In genomic region chr17:78214016-78214705, GRCh38 we compare ENCODE assay signal across 1 cellular context.
TF ChIP-seq lines count a peak whose summit lies in the region.

Gene BIRC5, plus strand, starts transcription at chr17:78214253. Its CDS starts 64 bp downstream, at chr17:78214317.

TF ChIP-seq in HepG2, 621 proteins besides CTCF, POLR2A, EP300 and RAD21 (continued from another document and continues in another):
- TF ChIP-seq DBP (CRISPR knock-in tag; IDR thresholded peaks at IDR 0.05; ENCODE audit: not compliant biosample characterization) (peak; percentile 55), ZFX (CRISPR knock-in tag; IDR thresholded peaks at IDR 0.05; ENCODE audit: low read depth) (peak; percentile 95), ZUFSP (CRISPR knock-in tag; IDR thresholded peaks at IDR 0.05; ENCODE audit: borderline replicate concordance) (no peak), NONO (IDR thresholded peaks at IDR 0.05) (no peak), NONO (CRISPR knock-in tag; conservative IDR thresholded peaks at IDR 0.05) (peak; percentile 90; the same call in 1 of the 2 replicates), ZBTB40 (IDR thresholded peaks at IDR 0.05) (no peak), ZBTB40 (CRISPR knock-in tag; IDR thresholded peaks at IDR 0.05) (peak; percentile 89), GMEB2 (CRISPR knock-in tag; IDR thresholded peaks at IDR 0.05; ENCODE audit: low read depth) (peak; percentile 87), ZNF460 (CRISPR knock-in tag; IDR thresholded peaks at IDR 0.05; ENCODE audit: borderline replicate concordance) (no peak; the same call in 1 of the 2 replicates), ZBTB10 (CRISPR knock-in tag; IDR thresholded peaks at IDR 0.05; ENCODE audit: borderline replicate concordance) (peak; percentile 27; the same call in 1 of the 2 replicates), MEF2D (CRISPR knock-in tag; IDR thresholded peaks at IDR 0.05) (peak; percentile 37; the same call in 1 of the 2 replicates), BATF2 (CRISPR knock-in tag; IDR thresholded peaks at IDR 0.05) (peak; percentile 94), NKX3-1 (CRISPR knock-in tag; IDR thresholded peaks at IDR 0.05) (no peak), NFATC3 (CRISPR knock-in tag; IDR thresholded peaks at IDR 0.05) (peak; percentile 81; the same call in 1 of the 2 replicates), CREM (IDR thresholded peaks at IDR 0.05) (peak; percentile 75; the same call in 1 of the 2 replicates), CREM (CRISPR knock-in tag; IDR thresholded peaks at IDR 0.05) (no peak), POGK (CRISPR knock-in tag; conservative IDR thresholded peaks at IDR 0.05) (peak; percentile 97), PBX3 (CRISPR knock-in tag; IDR thresholded peaks at IDR 0.05; ENCODE audit: borderline replicate concordance) (no peak), ZSCAN12 (CRISPR knock-in tag; IDR thresholded peaks at IDR 0.05) (0 out of 2 replicates have a peak, but pooled peaks have one; percentile 60), ISL2 (CRISPR knock-in tag; IDR thresholded peaks at IDR 0.05) (peak; percentile 89), IKZF4 (CRISPR knock-in tag; IDR thresholded peaks at IDR 0.05; ENCODE audit: borderline replicate concordance, low read depth, not compliant biosample characterization) (peak; percentile 91), ZNF720 (CRISPR knock-in tag; IDR thresholded peaks at IDR 0.05) (no peak), MAFF (IDR thresholded peaks at IDR 0.05; ENCODE audit: low read depth, low read length) (no peak), ZNF34 (CRISPR knock-in tag; IDR thresholded peaks at IDR 0.05; ENCODE audit: borderline replicate concordance) (0 out of 2 replicates have a peak, but pooled peaks have one; percentile 92), ZNF570 (CRISPR knock-in tag; IDR thresholded peaks at IDR 0.05; ENCODE audit: borderline replicate concordance) (peak; percentile 47; the same call in 1 of the 2 replicates), SP2 (CRISPR knock-in tag; IDR thresholded peaks at IDR 0.05) (no peak; the same call in 1 of the 2 replicates), MATR3 (CRISPR knock-in tag; IDR thresholded peaks at IDR 0.05) (no peak), HNF4A (CRISPR knock-in tag; IDR thresholded peaks at IDR 0.05) (peak; percentile 26; the same call in 1 of the 2 replicates), WIZ (CRISPR knock-in tag; IDR thresholded peaks at IDR 0.05) (no peak), ATF7 (IDR thresholded peaks at IDR 0.05) (no peak), ATF7 (CRISPR knock-in tag; IDR thresholded peaks at IDR 0.05) (no peak), ZNF589 (CRISPR knock-in tag; conservative IDR thresholded peaks at IDR 0.05) (peak; percentile 99), NFIB (CRISPR knock-in tag; IDR thresholded peaks at IDR 0.05; ENCODE audit: borderline replicate concordance) (no peak), REL (CRISPR knock-in tag; conservative IDR thresholded peaks at IDR 0.05) (peak; percentile 98), HINFP (CRISPR knock-in tag; IDR thresholded peaks at IDR 0.05; ENCODE audit: low read depth) (peak; percentile 91), ZNF569 (CRISPR knock-in tag; IDR thresholded peaks at IDR 0.05; ENCODE audit: borderline replicate concordance) (no peak), CHD2 (IDR thresholded peaks at IDR 0.05; ENCODE audit: low read depth, low read length) (no peak; the same call in 1 of the 2 replicates), SMYD3 (CRISPR knock-in tag; IDR thresholded peaks at IDR 0.05) (peak; percentile 88; the same call in 1 of the 2 replicates), TSC22D2 (CRISPR knock-in tag; IDR thresholded peaks at IDR 0.05; ENCODE audit: borderline replicate concordance) (peak; percentile 67; the same call in 1 of the 2 replicates), THYN1 (CRISPR knock-in tag; IDR thresholded peaks at IDR 0.05; ENCODE audit: borderline replicate concordance, low read depth) (no peak), NR2F1 (CRISPR knock-in tag; IDR thresholded peaks at IDR 0.05) (no peak; a peak in 1 of 4 replicates)
